In the genomic region with DNA sequence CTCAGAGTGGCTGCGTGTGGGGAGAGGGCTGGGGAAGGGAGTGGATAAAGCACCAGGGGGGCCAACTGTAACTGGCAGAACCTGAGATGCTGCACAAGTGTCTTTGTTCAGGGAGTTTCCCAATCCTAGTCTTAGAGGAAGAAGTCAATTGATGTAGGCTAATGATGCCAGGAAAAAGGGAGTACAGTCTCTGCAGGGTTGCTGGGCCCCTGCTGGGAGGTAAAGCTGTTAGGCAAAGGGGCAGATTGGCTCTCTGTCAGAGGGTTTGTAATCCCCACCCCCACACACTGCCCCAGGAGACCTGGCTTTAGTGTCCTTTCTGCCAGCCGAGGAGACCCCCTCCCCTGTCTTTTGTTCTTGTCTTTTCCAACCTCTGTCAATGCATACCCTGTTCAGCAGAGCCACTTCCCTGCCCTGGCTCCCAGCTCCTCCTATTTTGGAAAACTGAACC, we compare ENCODE assay signal across 19 cellular contexts.
DNase-seq lines count a peak whose midpoint lies in the region; TF ChIP-seq lines count a peak whose summit lies in the region.
"Had no signal": no experiment of that assay in that cellular context is flagged by ENCODE, and none has a peak within 500 bp of the region (broad histone marks: within the 10 kb centered on the region; RNA-seq: fewer than 3 reads in every experiment).

No MANE protein-coding gene starts in this region.

- no peak overlapping the region for H2BK15ac ChIP-seq in H9 (ENCODE audit: low read depth, low read length)
- no peak overlapping the region for H2BK15ac ChIP-seq in mesendoderm (replicated peaks; ENCODE audit: low read depth)

- H3K4me2 ChIP-seq in H9 (ENCODE audit: insufficient read depth, insufficient read length, low read length) = no peak overlapping the region
- no peak overlapping the region for H3K4me2 ChIP-seq in mesendoderm (ENCODE audit: low read length)

- no peak overlapping the region for H3K27ac Mint-ChIP-seq in H9
- H3K27ac Mint-ChIP-seq: activated naive CD8-positive, alpha-beta T cell; activated T-cell treated with anti-CD3 and anti-CD28 coated beads, Interleukin-2, amount 50 U/mL, for 72 hours had no signal

- peaks cover 0 to 2% (median 0%) of the 10 kb centered on the region in 3 experiments; a peak in 2 of 7 replicates for H3K36me3 Mint-ChIP-seq in H9 (ENCODE audit: insufficient read depth in 1 of 3, low read depth in 3 of 3)
- H3K36me3 Mint-ChIP-seq: activated naive CD8-positive, alpha-beta T cell had no signal

- H3K4me1 ChIP-seq in H9 (ENCODE audit: insufficient read depth, low read length) = peaks cover 5% of the 10 kb centered on the region; the same call in 1 of the 2 replicates
- peaks cover 13% of the 10 kb centered on the region for H3K4me1 ChIP-seq in mesendoderm (ENCODE audit: control insufficient read depth, low read depth, low read length)
- H3K4me1 ChIP-seq: Caco-2, heart left ventricle, transverse colon had no signal

- H3T11ph ChIP-seq in H9 (ENCODE audit: low read length) = no peak overlapping the region

- H4K8ac ChIP-seq in H9 (replicated peaks; ENCODE audit: insufficient read length, low read depth, low read length) (no peak overlapping the region), mesendoderm (ENCODE audit: low read depth, low read length) (no peak overlapping the region)

- no peak overlapping the region for H2BK20ac ChIP-seq in H9 (ENCODE audit: low read depth, low read length, poor library complexity, severe bottlenecking)

- H2AK5ac ChIP-seq in H9 (ENCODE audit: insufficient read length, low read length) = no peak overlapping the region
- H2AK5ac ChIP-seq in mesendoderm (ENCODE audit: low read length) = no peak overlapping the region

- H3K9me3 Mint-ChIP-seq in H9 = no peaks in the 10 kb centered on the region; a peak in 1 of 5 replicates

- H3K36me3 ChIP-seq in WERI-Rb-1 = no peaks in the 10 kb centered on the region
- no peaks in the 10 kb centered on the region for H3K36me3 ChIP-seq in mesendoderm (ENCODE audit: control insufficient read depth, insufficient read depth, low read length)
- H3K36me3 ChIP-seq: heart left ventricle, transverse colon had no signal

- no peaks in the 10 kb centered on the region for H4K20me1 ChIP-seq in H9 (ENCODE audit: control insufficient read depth, insufficient read depth, insufficient read length)

- peaks cover 95% of the 10 kb centered on the region for H3K27me3 Mint-ChIP-seq in H9 (ENCODE audit: low read depth)
- H3K27me3 Mint-ChIP-seq: activated naive CD8-positive, alpha-beta T cell had no signal

- no peak overlapping the region for H3K4ac ChIP-seq in H9 (ENCODE audit: low read depth, low read length)
- H3K4ac ChIP-seq in mesendoderm (ENCODE audit: low read depth, low read length) = no peak overlapping the region

- H3K9me3 ChIP-seq in H9 (ENCODE audit: control insufficient read depth, low read depth, low read length) = no peaks in the 10 kb centered on the region
- H3K9me3 ChIP-seq in WERI-Rb-1 (ENCODE audit: severe bottlenecking) = no peaks in the 10 kb centered on the region
- H3K9me3 ChIP-seq: Caco-2, heart left ventricle, transverse colon had no signal

- no peak overlapping the region for H2AFZ ChIP-seq in H9 (ENCODE audit: low read length)

- H3K27me3 ChIP-seq in H9 (ENCODE audit: insufficient read depth, low read length) (peaks cover 5% of the 10 kb centered on the region; the same call in 1 of the 2 replicates), WERI-Rb-1 (ENCODE audit: insufficient read depth, low read depth, severe bottlenecking) (no peaks in the 10 kb centered on the region), mesendoderm (ENCODE audit: insufficient read depth, low read length, poor library complexity) (no peaks in the 10 kb centered on the region)
- H3K27me3 ChIP-seq: heart left ventricle, transverse colon had no signal

- H3K27ac ChIP-seq in H9 (ENCODE audit: insufficient read length, low read depth, low read length) (no peak overlapping the region), WERI-Rb-1 (no peak overlapping the region), mesendoderm (ENCODE audit: low read depth, low read length) (no peak overlapping the region)
- H3K27ac ChIP-seq: heart left ventricle, transverse colon had no signal

- WGBS in H9 (ENCODE audit: extremely low coverage, insufficient read length, low lambda C conversion rate) = no CpG with 5 or more reads among the region's 2 CpGs
- no CpG with 5 or more reads among the region's 2 CpGs for WGBS in mesendoderm (ENCODE audit: extremely low coverage, insufficient coverage, low lambda C conversion rate)

- no peaks in the 10 kb centered on the region for H3K23me2 ChIP-seq in H9 (ENCODE audit: insufficient read length, low read depth, low read length, poor library complexity, severe bottlenecking)

- no peak overlapping the region for H3K4me3 Mint-ChIP-seq in H9
- H3K4me3 Mint-ChIP-seq: activated naive CD8-positive, alpha-beta T cell; activated T-cell treated with anti-CD3 and anti-CD28 coated beads, Interleukin-2, amount 50 U/mL, for 72 hours had no signal

- H2BK5ac ChIP-seq in H9 (ENCODE audit: insufficient read length, low read length) = no peak overlapping the region
- H2BK5ac ChIP-seq in mesendoderm (ENCODE audit: low read length) = no peak overlapping the region

- no peak overlapping the region for H4K91ac ChIP-seq in H9 (ENCODE audit: insufficient read length, low read depth, low read length)

- H3K23ac ChIP-seq in H9 (ENCODE audit: insufficient read length, low read depth, low read length) (no peak overlapping the region), mesendoderm (ENCODE audit: low read length) (no peak overlapping the region)

- H3K56ac ChIP-seq in H9 (ENCODE audit: insufficient read length, low read depth, low read length) = no peak overlapping the region
- H3K56ac ChIP-seq in mesendoderm (ENCODE audit: low read length) = no peak overlapping the region

- H3K79me2 ChIP-seq in H9 (ENCODE audit: insufficient read depth, low read length) = no peaks in the 10 kb centered on the region
- no peaks in the 10 kb centered on the region for H3K79me2 ChIP-seq in mesendoderm (ENCODE audit: control insufficient read depth, insufficient read depth, low read length)

- H3K18ac ChIP-seq in H9 (ENCODE audit: insufficient read length, low read depth, low read length) (no peak overlapping the region), mesendoderm (ENCODE audit: low read length) (no peak overlapping the region)

- H3K9ac ChIP-seq in H9 (ENCODE audit: extremely low read depth, insufficient read length, low read length) (no peak overlapping the region), mesendoderm (ENCODE audit: low read length) (no peak overlapping the region)

- no peak overlapping the region for H2BK120ac ChIP-seq in H9 (ENCODE audit: low read depth, low read length, poor library complexity, severe bottlenecking)
- no peak overlapping the region for H2BK120ac ChIP-seq in mesendoderm (ENCODE audit: low read depth, low read length)

- peaks cover 24 to 26% of the 10 kb centered on the region in 2 experiments for H3K4me1 Mint-ChIP-seq in H9

- H2BK12ac ChIP-seq in H9 (ENCODE audit: insufficient read length, low read depth, low read length) = no peak overlapping the region

- TF ChIP-seq CTCF in H9 (conservative IDR thresholded peaks at IDR 0.05) (no peak), WERI-Rb-1 (IDR thresholded peaks at IDR 0.05; ENCODE audit: low read depth, low read length) (no peak)

- no peak overlapping the region for H3K14ac ChIP-seq in H9 (ENCODE audit: insufficient read depth, low read length)

- no peak overlapping the region for H4K5ac ChIP-seq in H9 (ENCODE audit: insufficient read length, low read depth, low read length)
- H4K5ac ChIP-seq in mesendoderm (ENCODE audit: low read length) = no peak overlapping the region

- no peak overlapping the region for H3K4me3 ChIP-seq in WERI-Rb-1 (ENCODE audit: low read depth, low read length)
- H3K4me3 ChIP-seq in mesendoderm (ENCODE audit: low read length) = no peak overlapping the region
- H3K4me3 ChIP-seq: heart left ventricle, transverse colon had no signal

- DNase-seq in H9 (peak; percentile 81), NCI-H146 treated with DMSO at 0.1 percent for 48 hours (lab: John Stamatoyannopoulos, UW; ENCODE audit: unreplicated experiment) (peak; percentile 98), WERI-Rb-1 (peak; percentile 57), mesendoderm (peak; percentile 54), GM19240 (ENCODE audit: insufficient read length, low spot score) (no peak), putamen (ENCODE audit: low spot score) (no peak)
- no peak for DNase-seq in stimulated activated CD4-positive, alpha-beta T cell treated with anti-CD3 and anti-CD28 coated beads, Interleukin-4, amount 100 ng/mL, for 4 hours
- DNase-seq: activated CD4-positive, CD25-positive, alpha-beta regulatory T cell treated with anti-CD3 and anti-CD28 coated beads, Interleukin-2, amount 50 U/mL, for 72 hours; activated CD8-positive, alpha-beta memory T cell treated with anti-CD3 and anti-CD28 coated beads for 24 hours; activated T-cell treated with anti-CD3 and anti-CD28 coated beads, Interleukin-2, amount 50 U/mL, for 72 hours; Caco-2; heart left ventricle; MM.1S; NCI-H2029 treated with DMSO at 0.1 percent for 48 hours; NK-92 treated with Interleukin-12 subunit alpha and Interleukin-12 subunit beta, amount 100 ng/mL, for 24 hours; stimulated activated naive CD4-positive, alpha-beta T cell treated with Interleukin-2 at 50 U/mL for 16 hours; T1000; transverse colon had no signal

- H3K79me1 ChIP-seq in H9 (ENCODE audit: insufficient read depth, low read depth, low read length, poor library complexity, severe bottlenecking) (no peaks in the 10 kb centered on the region), mesendoderm (ENCODE audit: low read length) (no peaks in the 10 kb centered on the region)

Comparison
In these comparisons a context has a peak if more than half of its experiments do, and no peak if none do; other contexts are left out.
1. DNase-seq: peak in H9 (single experiment), NCI-H146 treated with DMSO at 0.1 percent for 48 hours (single experiment), WERI-Rb-1 (single experiment) and mesendoderm (single experiment); none in GM19240 (single experiment), stimulated activated CD4-positive, alpha-beta T cell treated with anti-CD3 and anti-CD28 coated beads, Interleukin-4, amount 100 ng/mL, for 4 hours (0 of 2) and putamen (single experiment).